Comparison of ENCODE assay signal across 9 cellular contexts in the genomic region with DNA sequence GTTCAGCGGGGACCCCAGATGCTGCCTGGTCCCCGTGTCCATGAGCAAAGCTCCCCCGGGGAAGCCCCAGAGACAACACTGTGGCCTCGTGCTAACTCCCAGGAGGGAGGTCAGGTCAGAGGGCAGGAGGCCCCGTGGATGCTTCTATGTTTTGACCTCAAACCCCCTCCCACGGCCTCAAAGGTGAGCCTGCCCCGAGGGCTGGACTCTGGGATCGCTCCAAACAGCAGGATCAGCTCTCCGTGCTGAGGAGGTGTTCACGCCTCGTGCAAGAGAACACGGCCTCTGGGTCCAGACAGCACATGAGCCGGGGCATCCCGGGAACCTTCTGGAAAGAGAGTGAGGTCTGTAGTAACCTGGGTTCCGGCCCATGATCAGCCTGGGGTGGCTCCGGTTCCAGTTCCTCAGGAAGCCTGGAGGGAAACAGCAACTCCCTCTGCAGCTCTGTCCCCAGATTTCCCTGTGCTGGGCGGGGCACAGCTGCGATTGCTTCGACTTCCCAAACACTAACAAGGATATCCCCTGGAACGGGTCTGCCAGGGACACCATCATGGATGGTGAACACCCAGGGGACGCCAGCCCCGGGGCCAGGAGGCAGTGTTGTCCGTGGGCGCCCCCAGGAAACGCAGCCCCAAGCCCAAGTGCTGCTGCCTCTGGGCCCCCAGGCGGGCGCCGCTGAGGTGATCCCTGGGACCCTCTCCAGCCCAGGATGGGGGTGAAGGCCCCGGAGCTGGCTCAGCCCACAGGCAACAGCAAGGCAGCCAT. TPM values are rescaled to one million over a fixed set of nuclear protein-coding genes. Genes with fewer than 3 reads are reported as not detected.
DNase-seq lines count a peak whose midpoint lies in the region; ATAC-seq, FAIRE-seq and TF ChIP-seq lines count a peak whose summit lies in the region.
"Had no signal": no experiment of that assay in that cellular context is flagged by ENCODE, and none has a peak within 500 bp of the region (broad histone marks: within the 10 kb centered on the region; RNA-seq: fewer than 3 reads in every experiment).

No MANE protein-coding gene starts in this region.

- ATAC-seq in left lobe of liver (no peak), gastrocnemius medialis (peak in 1 of 2 donors; percentile 2), HG03442 (IDR thresholded peaks at IDR 0.05; ENCODE audit: unreplicated experiment) (no peak)

- H3K4me1 Mint-ChIP-seq in chondrocyte (ENCODE audit: low read depth): peaks cover 48% of the 10 kb centered on the region

- no peak overlapping the region for H3K4me3 Mint-ChIP-seq in chondrocyte (ENCODE audit: unreplicated experiment)

- no peak overlapping the region for H3K4me3 ChIP-seq in gastrocnemius medialis

- peaks cover 54 to 56% of the 10 kb centered on the region in 2 donors for H3K4me1 ChIP-seq in gastrocnemius medialis

- in situ Hi-C loops in GM13977 (cut with MboI; ENCODE audit: low pct_unique_long_range_greater_than_20kb, low sequenced_read_pairs, unreplicated experiment): no loop called here
- in situ Hi-C loops in gastrocnemius medialis (cut with MboI; ENCODE audit: low sequenced_read_pairs in 4 of 4): loop anchor here in 1 of 4 donors (10.0 kb wide), 1 partner anchor 55 kb away; no protein-coding TSS in a partner anchor

- no peak overlapping the region for H3K27ac Mint-ChIP-seq in chondrocyte (ENCODE audit: unreplicated experiment)

- intact Hi-C loops in gastrocnemius medialis (cut with DNase I; ENCODE audit: low total_unique reads): no loop called here

- H3K9me3 Mint-ChIP-seq in chondrocyte (ENCODE audit: low read depth): no peaks in the 10 kb centered on the region

- FAIRE-seq in HTR-8/SVneo (lab: Jason Lieb, UNC): no peak

- peak overlapping the region; percentile 86 to 93 (median 88) for H3K27ac ChIP-seq in gastrocnemius medialis
- H3K27ac ChIP-seq: brain microvascular endothelial cell had no signal

- no peaks in the 10 kb centered on the region for H3K36me3 ChIP-seq in gastrocnemius medialis
- H3K36me3 ChIP-seq: brain microvascular endothelial cell had no signal

- no peaks in the 10 kb centered on the region for H3K36me3 Mint-ChIP-seq in chondrocyte (ENCODE audit: low read depth)

- H3K27me3 ChIP-seq in gastrocnemius medialis: no peaks in the 10 kb centered on the region
- H3K27me3 ChIP-seq: brain microvascular endothelial cell had no signal

- TF ChIP-seq CTCF in GM13977 (IDR thresholded peaks at IDR 0.05; ENCODE audit: extremely low read depth, insufficient read depth, missing control alignments) (no peak), chondrocyte (IDR thresholded peaks at IDR 0.05) (no peak), gastrocnemius medialis (IDR thresholded peaks at IDR 0.05 in 4 of 5, conservative IDR thresholded peaks at IDR 0.05 in 1 of 5) (no peak)

- DNase-seq in GM13977 (ENCODE audit: low spot score): peak; percentile 28
- DNase-seq in chondrocyte (ENCODE audit: low spot score): peak; percentile 87
- peak; percentile 49 for DNase-seq in left lobe of liver (ENCODE audit: low spot score)
- peak in 1 of 2 donors; percentile 21 for DNase-seq in gastrocnemius medialis
- no peak for DNase-seq in midbrain (lab: John Stamatoyannopoulos, UW)
- DNase-seq in dedifferentiated amniotic fluid mesenchymal stem cell (ENCODE audit: extremely low spot score): no peak
- DNase-seq in HTR-8/SVneo (ENCODE audit: insufficient read length, low spot score): no peak

- peaks cover 6% of the 10 kb centered on the region for H3K27me3 Mint-ChIP-seq in chondrocyte (ENCODE audit: low read depth)

- TF ChIP-seq POLR2A in gastrocnemius medialis (IDR thresholded peaks at IDR 0.05): no peak

- H3K9me3 ChIP-seq in gastrocnemius medialis: no peaks in the 10 kb centered on the region

RNA-seq across cellular contexts. Expression of a gene that starts 18.0 kb away (rescaled TPM):
- total RNA-seq in chondrocyte (29.5 to 40.6 TPM (median 40.1 TPM) in 3 replicates), left lobe of liver (18.3 TPM), gastrocnemius medialis (100 to 1,000 TPM in 2 of 4 donors, 10 to 100 TPM in 2; 74.9 to 107 (median 92.4) TPM)

Comparison
In these comparisons a context has a peak if more than half of its experiments do, and no peak if none do; other contexts are left out.
1. DNase-seq: peak in GM13977 (single experiment), chondrocyte (single experiment) and left lobe of liver (single experiment); none in midbrain (single experiment), dedifferentiated amniotic fluid mesenchymal stem cell (single experiment) and HTR-8/SVneo (single experiment).